Comparison of ENCODE assay signal across 8 cellular contexts in genomic region chr2:189142893-189143759, GRCh38. TPM values are rescaled to one million over a fixed set of nuclear protein-coding genes. Genes with fewer than 3 reads are reported as not detected.
DNase-seq lines count a peak whose midpoint lies in the region; ATAC-seq and TF ChIP-seq lines count a peak whose summit lies in the region.

No MANE protein-coding gene starts in this region.

- 91% methylated on average over 4 of the region's 4 CpGs for WGBS in SK-N-SH (ENCODE audit: low lambda C conversion rate)
- 92 to 97% methylated on average over 4 of the region's 4 CpGs for WGBS in testis, 2 donors

- TF ChIP-seq EP300 in SK-N-SH (IDR thresholded peaks at IDR 0.05; ENCODE audit: borderline replicate concordance in 1 of 2, low read depth in 1 of 2, low read length in 1 of 2): no peak

- TF ChIP-seq RAD21 in SK-N-SH (IDR thresholded peaks at IDR 0.05; ENCODE audit: low read length): peak; percentile 47

- H3K36me3 ChIP-seq in SK-N-SH (replicated peaks in 1 of 2; ENCODE audit: control insufficient read depth in 1 of 2, insufficient read depth in 2 of 2, low read length in 1 of 2) (peaks cover 0 to 5% of the 10 kb centered on the region in 2 experiments), left lung (no peaks in the 10 kb centered on the region), testis (ENCODE audit: low read depth, missing control alignments) (no peaks in the 10 kb centered on the region)

- no peak overlapping the region for H3K9ac ChIP-seq in SK-N-SH

- H4K20me1 ChIP-seq in SK-N-SH (ENCODE audit: insufficient read depth): no peaks in the 10 kb centered on the region

- H2AFZ ChIP-seq in SK-N-SH (ENCODE audit: low read depth): peak overlapping the region; percentile 32; the same call in 1 of the 2 replicates

- H3K27me3 ChIP-seq in SK-N-SH (ENCODE audit: insufficient read depth) (no peaks in the 10 kb centered on the region), left lung (no peaks in the 10 kb centered on the region), testis (no peaks in the 10 kb centered on the region)

- intact Hi-C loops in left lung (cut with DNase I): no loop called here
- intact Hi-C loops in testis (cut with DNase I; ENCODE audit: low total_unique reads): no loop called here

- TF ChIP-seq CTCF in SK-N-SH (IDR thresholded peaks at IDR 0.05) (peak; percentile 70), left lung (IDR thresholded peaks at IDR 0.05) (peak; percentile 43 to 53), testis (IDR thresholded peaks at IDR 0.05) (peak in 2 of 3 experiments; percentile 45 to 54)

- H3K9me3 ChIP-seq in SK-N-SH (no peaks in the 10 kb centered on the region), left lung (no peaks in the 10 kb centered on the region), testis (no peaks in the 10 kb centered on the region)

- no peaks in the 10 kb centered on the region for H3K9me2 ChIP-seq in SK-N-SH

- no peaks in the 10 kb centered on the region for H3K79me2 ChIP-seq in SK-N-SH (ENCODE audit: insufficient read depth)

- peaks cover 10% of the 10 kb centered on the region for H3F3A ChIP-seq in SK-N-SH (replicated peaks; ENCODE audit: insufficient read depth)

- POLR2A ChIA-PET in SK-N-SH (lab: Yijun Ruan, JAX): no interaction called here

- H3K27ac ChIP-seq in SK-N-SH (ENCODE audit: low read depth in 2 of 2, low read length in 1 of 2) (peak overlapping the region; percentile 71 to 94; a peak in 3 of 4 replicates), left lung (no peak overlapping the region), testis (no peak overlapping the region)

- CTCF ChIA-PET in SK-N-SH (lab: Yijun Ruan, JAX): interaction anchor here (0.7 to 3.4 kb wide), 9 partner anchors 9 to 275 kb away, joined by 3 to 11 read pairs (median 3); no protein-coding TSS in a partner anchor

- ATAC-seq in GM21447 (IDR thresholded peaks at IDR 0.05; ENCODE audit: unreplicated experiment) (peak; percentile 98), HG03575 (IDR thresholded peaks at IDR 0.05; ENCODE audit: extremely low read depth, insufficient number of reproducible peaks, low FRiP score, unreplicated experiment) (peak; percentile 97), left lung (peak; percentile 93)

- no peak overlapping the region for H3K4me2 ChIP-seq in SK-N-SH

- DNase-seq in NCI-H2081 (lab: John Stamatoyannopoulos, UW): peak; percentile 16 to 44
- DNase-seq in NCI-H2081 treated with DMSO at 0.1 percent for 48 hours (lab: John Stamatoyannopoulos, UW): no peak
- no peak for DNase-seq in SK-N-SH
- DNase-seq in amniotic epithelial cell (ENCODE audit: low read depth): peak; percentile 53
- DNase-seq in left lung: no peak
- DNase-seq in testis: peak; percentile 57

- peaks cover 0 to 46% of the 10 kb centered on the region in 2 experiments; a peak in 2 of 4 replicates for H3K4me1 ChIP-seq in SK-N-SH (ENCODE audit: control insufficient read depth in 1 of 2, insufficient read depth in 2 of 2, low read depth in 1 of 2, low read length in 1 of 2)
- H3K4me1 ChIP-seq in left lung: no peaks in the 10 kb centered on the region
- no peaks in the 10 kb centered on the region for H3K4me1 ChIP-seq in testis

- TF ChIP-seq POLR2A in testis (IDR thresholded peaks at IDR 0.05): no peak

- H3K4me3 ChIP-seq in SK-N-SH (ENCODE audit: low read depth in 2 of 2, low read length in 1 of 2) (no peak overlapping the region; a peak in 1 of 4 replicates), left lung (no peak overlapping the region), testis (no peak overlapping the region)

TF ChIP-seq in SK-N-SH, 30 proteins besides CTCF, POLR2A, EP300 and RAD21:
- TF ChIP-seq SMC3 (IDR thresholded peaks at IDR 0.05; ENCODE audit: low read depth, low read length) (peak; percentile 46), MAX (IDR thresholded peaks at IDR 0.05; ENCODE audit: low read depth) (no peak)

RNA-seq across cellular contexts. Expression of gene COL5A2, which starts 36.4 kb away (rescaled TPM):
- polyA plus RNA-seq in SK-N-SH (2012; rRNA removed): 18.7 and 20.4 TPM in 2 replicates
- polyA plus RNA-seq in SK-N-SH (2012; cell fraction: cytosol; rRNA removed): 14.9 and 20.2 TPM in 2 replicates
- polyA plus RNA-seq in SK-N-SH (2012; cell fraction: nucleus; rRNA removed): 18.2 and 26.5 TPM in 2 replicates
- 100 to 1,000 TPM; 122 to 324 TPM for total RNA-seq in left lung
- total RNA-seq in testis: 10 to 100 TPM; 12.9 to 15.7 TPM
- 24.7 TPM for polyA plus RNA-seq in testis (ENCODE audit: insufficient read depth, low read depth, low replicate concordance)

Comparison
In these comparisons a context has a peak if more than half of its experiments do, and no peak if none do; other contexts are left out.
1. DNase-seq: peak in NCI-H2081 (2 of 2), amniotic epithelial cell (single experiment) and testis (single experiment); none in NCI-H2081 treated with DMSO at 0.1 percent for 48 hours (single experiment), SK-N-SH (single experiment) and left lung (0 of 2).
2. H3K27ac ChIP-seq: peak in SK-N-SH (2 of 2); none in left lung (0 of 2) and testis (0 of 2).
3. RNA of gene COL5A2, which starts 36.4 kb away (total RNA-seq): 122 to 324 TPM in left lung; 12.9 to 15.7 TPM in testis; every median in the first group is over 4 times any median in the second.
4. Peak in every context shown above with its lines, with median percentiles within 50 percentile points of each other: ATAC-seq and CTCF ChIP-seq.